In the genomic region with DNA sequence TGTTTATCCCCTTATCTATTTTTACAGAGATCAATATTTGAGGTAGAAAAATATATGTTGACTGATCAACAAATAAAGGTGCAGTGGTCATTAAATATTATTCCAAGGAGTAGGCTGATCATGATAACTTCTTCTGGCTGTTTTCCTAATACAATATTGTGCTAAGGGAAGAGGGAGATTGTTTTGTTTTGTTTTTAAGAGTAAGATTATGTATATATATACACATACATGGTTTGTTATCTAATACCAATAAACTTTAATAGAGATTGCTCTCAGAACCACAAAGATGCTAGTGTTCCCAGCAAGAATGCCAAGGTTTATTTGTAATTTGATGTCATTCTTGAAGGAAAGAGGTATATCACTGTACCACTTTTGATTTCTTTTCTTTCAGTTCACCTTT, we compare ENCODE assay signal across 11 cellular contexts. TPM values are rescaled to one million over a fixed set of nuclear protein-coding genes. Genes with fewer than 3 reads are reported as not detected.
"Had no signal": no experiment of that assay in that cellular context is flagged by ENCODE, and none has a peak within 500 bp of the region (broad histone marks: within the 10 kb centered on the region; RNA-seq: fewer than 3 reads in every experiment).

No MANE protein-coding gene starts in this region.

- H3K4me1 ChIP-seq: HAP-1 had no signal

- H2AFZ ChIP-seq: GM23248 had no signal

- DNase-seq: GM23248, GOT3, H7, HFFc6 had no signal

- H3K9me3 Mint-ChIP-seq: HFFc6, IgD-negative memory B cell had no signal

- H3K9ac ChIP-seq: GM23248 had no signal

- H3K36me3 ChIP-seq: HAP-1 had no signal

- H3K9me3 ChIP-seq: HAP-1 had no signal

- H3K27ac ChIP-seq: GM23248, HL-60 had no signal

- H3K4me1 Mint-ChIP-seq: IgD-negative memory B cell had no signal

- H3K4me3 ChIP-seq: GM23248, HAP-1 had no signal

- H3K4me3 Mint-ChIP-seq: HFFc6, IgD-negative memory B cell had no signal

- H3K27ac Mint-ChIP-seq: HFFc6, IgD-negative memory B cell had no signal

- ATAC-seq: HCT116, HepG2 had no signal

- H3K36me3 Mint-ChIP-seq: IgD-negative memory B cell had no signal

RNA-seq across cellular contexts. Expression of a gene that starts 10.1 kb away (rescaled TPM):
- total RNA-seq: H7, HepG2 had no signal
- polyA plus RNA-seq: HepG2, IgD-negative memory B cell had no signal

RNA-seq across cellular contexts. Expression of a gene that starts 34.7 kb away (rescaled TPM):
- total RNA-seq: GM23248, H4, H7, HepG2, HFFc6, HT1080 had no signal
- polyA plus RNA-seq: GM23248, HepG2, IgD-negative memory B cell had no signal

RNA-seq across cellular contexts. Expression of a gene that starts 37.9 kb away (rescaled TPM):
- polyA plus RNA-seq: HepG2 had no signal
